8 cellular contexts compared by ENCODE assay signal in the genomic region with DNA sequence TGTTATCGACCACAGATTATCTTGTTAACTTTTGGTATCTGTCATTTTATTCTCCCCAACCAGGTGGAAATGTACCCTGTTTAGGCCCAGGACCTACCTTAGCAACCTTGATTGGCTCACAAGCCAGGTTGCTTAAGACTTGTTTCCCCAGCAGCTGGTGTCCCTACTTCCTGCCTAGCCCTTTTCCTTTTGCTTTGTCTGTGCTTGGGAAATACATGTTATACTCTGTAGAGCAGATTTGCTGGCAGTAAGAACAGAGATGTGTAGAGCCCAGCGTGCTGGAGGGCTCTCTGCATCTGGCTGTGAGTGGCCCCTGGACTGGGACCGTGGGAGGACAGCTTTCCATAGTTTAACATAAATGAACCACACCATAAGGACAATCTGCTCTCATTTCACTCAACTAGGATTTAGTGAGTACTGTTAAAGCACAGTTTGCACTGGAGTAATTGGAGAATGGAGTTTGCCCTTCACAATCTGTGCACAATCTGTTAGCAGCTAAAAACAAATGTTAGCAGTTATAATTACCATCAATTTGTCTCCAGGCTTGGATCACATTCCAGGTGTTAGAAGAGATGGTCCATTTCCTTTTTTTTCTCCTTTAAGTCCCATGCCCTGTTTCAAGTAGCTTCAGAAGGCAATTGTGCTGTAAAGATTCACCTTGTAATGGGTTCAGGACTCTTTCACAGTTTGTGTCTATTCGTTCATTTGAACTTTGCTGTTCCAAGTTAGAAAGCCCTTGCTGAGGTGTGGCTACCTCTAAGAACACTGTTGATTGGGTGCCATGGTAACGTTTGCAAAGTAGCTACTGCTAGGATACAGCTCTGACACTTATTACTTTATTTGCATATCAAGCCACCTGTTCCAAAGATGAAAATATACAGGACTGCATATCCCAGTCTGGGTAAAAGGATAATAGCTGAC. TPM values are rescaled to one million over a fixed set of nuclear protein-coding genes. Genes with fewer than 3 reads are reported as not detected.
DNase-seq lines count a peak whose midpoint lies in the region; ATAC-seq and TF ChIP-seq lines count a peak whose summit lies in the region.

Gene APOBEC4 (minus strand): TSS at position 770 of the 921 bp plus-strand sequence. CDS start 4,535 bp downstream, outside the sequence.

- H3K27ac ChIP-seq in A673 (ENCODE audit: low read depth, low read length, poor library complexity, severe bottlenecking), result peak within 1 kb of the TSS; percentile 17

- ATAC-seq in GM19463 (IDR thresholded peaks at IDR 0.05; ENCODE audit: unreplicated experiment) (peak; percentile 8), GM18517 (IDR thresholded peaks at IDR 0.05; ENCODE audit: unreplicated experiment) (no peak)

- intact Hi-C loops in A673 (cut with micrococcal nuclease; ENCODE audit: unreplicated experiment), result loop anchor here (10.0 kb wide), 1 partner anchor 1012 kb away; no protein-coding TSS in a partner anchor

- no peaks in the 10 kb centered on the region for H3K36me3 ChIP-seq in A673 (ENCODE audit: insufficient read depth, low read length, poor library complexity, severe bottlenecking)

- CTCF ChIA-PET in A673 (lab: Charles Lee), result interaction anchor here (1.2 kb wide), 1 partner anchor 263 kb away, joined by 3 read pairs; no protein-coding TSS in a partner anchor

- no peaks in the 10 kb centered on the region for H3K27me3 ChIP-seq in A673 (replicated peaks; ENCODE audit: insufficient read depth, low read depth, low read length, poor library complexity)

- no TSS peak for BruUV-seq in A673 (replicated peaks; lab: Mats Ljungman, UMichigan)

- H3K4me1 ChIP-seq in A673 (ENCODE audit: insufficient read depth, low read length, poor library complexity, severe bottlenecking), result peaks cover 50% of the 10 kb centered on the region

- TF ChIP-seq CTCF in A673 (conservative IDR thresholded peaks at IDR 0.05; ENCODE audit: low read depth, low read length) (no peak), epithelial cell of esophagus (IDR thresholded peaks at IDR 0.05; ENCODE audit: insufficient read depth, low read depth, low read length, missing control alignments) (no peak)

- POLR2A ChIA-PET in A673 (lab: Charles Lee; ENCODE audit: low non-redundant PET), result no interaction called here

- H3K9me3 ChIP-seq in A673 (ENCODE audit: low read depth, low read length, poor library complexity, severe bottlenecking), result no peaks in the 10 kb centered on the region

- DNase-seq in A673 (ENCODE audit: low spot score), result no peak
- DNase-seq in NCI-H748 (lab: John Stamatoyannopoulos, UW; ENCODE audit: unreplicated experiment), result peak; percentile 48
- peak; percentile 43 for DNase-seq in epithelial cell of esophagus (ENCODE audit: low read depth)
- DNase-seq in midbrain (lab: John Stamatoyannopoulos, UW), result no peak
- DNase-seq in medulla oblongata (ENCODE audit: extremely low spot score), result no peak
- DNase-seq in OCI-M1 (lab: John Stamatoyannopoulos, UW), result no peak

- no peak within 1 kb of the TSS for H3K4me3 ChIP-seq in A673 (ENCODE audit: low read depth, low read length, poor library complexity, severe bottlenecking)
- no peak within 1 kb of the TSS for H3K4me3 ChIP-seq in epithelial cell of esophagus (ENCODE audit: low read length)

RNA-seq across cellular contexts. Expression of gene APOBEC4, which starts in this region (rescaled TPM):
- total RNA-seq in A673 (2021), result not detected in 2 replicates

Comparison
In these comparisons a context has a peak if more than half of its experiments do, and no peak if none do; other contexts are left out.
1. DNase-seq: peak in NCI-H748 (single experiment) and epithelial cell of esophagus (single experiment); none in A673 (single experiment), midbrain (single experiment), medulla oblongata (single experiment) and OCI-M1 (single experiment).